Comparison of ENCODE assay signal across 1 cellular context in genomic region chr11:47391711-47392432, GRCh38.
TF ChIP-seq lines count a peak whose summit lies in the region.

No MANE protein-coding gene starts in this region.

TF ChIP-seq in liver, 16 proteins besides CTCF, POLR2A, EP300 and RAD21:
- TF ChIP-seq ATF3 (IDR thresholded peaks at IDR 0.05) = no peak
- no peak for TF ChIP-seq SP1 (IDR thresholded peaks at IDR 0.05)
- no peak for TF ChIP-seq HNF4A (conservative IDR thresholded peaks at IDR 0.05)
- no peak for TF ChIP-seq RXRA (IDR thresholded peaks at IDR 0.05)
